ENCODE assay signal across 9 cellular contexts in genomic region chr11:61732705-61733104, GRCh38. TPM values are rescaled to one million over a fixed set of nuclear protein-coding genes. Genes with fewer than 3 reads are reported as not detected.
DNase-seq lines count a peak whose midpoint lies in the region; ATAC-seq, FAIRE-seq and TF ChIP-seq lines count a peak whose summit lies in the region.
"Had no signal": no experiment of that assay in that cellular context is flagged by ENCODE, and none has a peak within 500 bp of the region (broad histone marks: within the 10 kb centered on the region; RNA-seq: fewer than 3 reads in every experiment).

No MANE protein-coding gene starts in this region.

- no peak for FAIRE-seq in GM19239 (lab: Jason Lieb, UNC)

- 53% methylated on average over 6 of the region's 6 CpGs for WGBS in prostate gland

- H3K9ac ChIP-seq in adipocyte (ENCODE audit: low read length): peak overlapping the region; percentile 51
- H3K9ac ChIP-seq in fibroblast of lung (ENCODE audit: insufficient read depth, low read length): no peak overlapping the region
- peak overlapping the region; percentile 61 for H3K9ac ChIP-seq in neural cell (ENCODE audit: low read length)

- H4K20me1 ChIP-seq in fibroblast of lung (ENCODE audit: control insufficient read depth, extremely low read depth, insufficient read depth, low read length) (no peaks in the 10 kb centered on the region), neural cell (ENCODE audit: insufficient read depth) (no peaks in the 10 kb centered on the region)

- H3K36me3 ChIP-seq in adipocyte (ENCODE audit: control insufficient read depth, insufficient read depth, low read length, severe bottlenecking): peaks cover 5% of the 10 kb centered on the region
- H3K36me3 ChIP-seq in fibroblast of lung (ENCODE audit: control insufficient read depth, insufficient read depth, low read length): peaks cover 7% of the 10 kb centered on the region
- no peaks in the 10 kb centered on the region for H3K36me3 ChIP-seq in neural cell (ENCODE audit: insufficient read depth, low read length)
- H3K36me3 ChIP-seq in prostate gland: peaks cover 0 to 6% of the 10 kb centered on the region in 2 donors
- H3K36me3 ChIP-seq in upper lobe of right lung: no peaks in the 10 kb centered on the region

- intact Hi-C loops in prostate gland (cut with DNase I): loop anchor here (2.0 to 10.0 kb wide), 3 partner anchors 35 to 258 kb away; partner anchors contain the start of gene DAGLA
- intact Hi-C loops in upper lobe of right lung (cut with DNase I): no loop called here

- ATAC-seq in HG03039 (IDR thresholded peaks at IDR 0.05; ENCODE audit: unreplicated experiment) (no peak), upper lobe of right lung (no peak)

- H3K4me2 ChIP-seq in fibroblast of lung (ENCODE audit: extremely low read depth, insufficient read depth, low read length) (no peak overlapping the region), neural cell (ENCODE audit: low read length) (no peak overlapping the region)

- DNase-seq in AG20443 (ENCODE audit: low spot score) (peak; percentile 75), adipocyte (ENCODE audit: low read depth) (peak; percentile 10), fibroblast of lung (ENCODE audit: low read depth in 2 of 2) (peak; percentile 47 to 73), prostate gland (ENCODE audit: low spot score) (no peak), upper lobe of right lung (no peak), GM19239 (ENCODE audit: insufficient read length, low spot score) (no peak)

- H3K9me2 ChIP-seq in neural cell (ENCODE audit: insufficient read depth, low read length): no peaks in the 10 kb centered on the region

- no peak overlapping the region for H2AFZ ChIP-seq in fibroblast of lung (ENCODE audit: low read length)
- H2AFZ ChIP-seq in neural cell (ENCODE audit: low read depth, low read length): no peak overlapping the region

- H3K9me3 ChIP-seq in adipocyte (ENCODE audit: control insufficient read depth, low read length) (no peaks in the 10 kb centered on the region), fibroblast of lung (ENCODE audit: control insufficient read depth, insufficient read depth, low read depth, low read length) (no peaks in the 10 kb centered on the region), neural cell (ENCODE audit: low read length) (no peaks in the 10 kb centered on the region), prostate gland (no peaks in the 10 kb centered on the region), upper lobe of right lung (no peaks in the 10 kb centered on the region)

- TF ChIP-seq CTCF in fibroblast of lung (conservative IDR thresholded peaks at IDR 0.05 in 1 of 2, IDR thresholded peaks at IDR 0.05 in 1 of 2; ENCODE audit: low read depth in 1 of 2, low read length in 2 of 2) (no peak), neural cell (IDR thresholded peaks at IDR 0.05; ENCODE audit: poor library complexity, severe bottlenecking) (no peak), prostate gland (IDR thresholded peaks at IDR 0.05) (no peak), upper lobe of right lung (IDR thresholded peaks at IDR 0.05) (no peak)

- TF ChIP-seq EP300 in neural cell (conservative IDR thresholded peaks at IDR 0.05; ENCODE audit: poor library complexity, severe bottlenecking): no peak

- TF ChIP-seq RAD21 in neural cell (conservative IDR thresholded peaks at IDR 0.05): no peak

- TF ChIP-seq POLR2A in prostate gland (IDR thresholded peaks at IDR 0.05): no peak

- H3K4me3 ChIP-seq in adipocyte (ENCODE audit: low read length) (no peak overlapping the region), fibroblast of lung (replicated peaks in 1 of 4; ENCODE audit: control extremely low read depth in 1 of 4, insufficient read depth in 1 of 4, low read depth in 3 of 4, low read length in 4 of 4) (no peak overlapping the region), neural cell (ENCODE audit: low read length) (peak overlapping the region; percentile 38), prostate gland (no peak overlapping the region), upper lobe of right lung (no peak overlapping the region)
- H3K4me3 ChIP-seq: SK-N-MC had no signal

- H3F3A ChIP-seq in neural cell (ENCODE audit: insufficient read depth, low read length, poor library complexity, severe bottlenecking): no peaks in the 10 kb centered on the region

- H3K79me2 ChIP-seq in fibroblast of lung (ENCODE audit: control insufficient read depth, insufficient read depth, low read length) (no peaks in the 10 kb centered on the region), neural cell (replicated peaks; ENCODE audit: insufficient read depth, low read length) (no peaks in the 10 kb centered on the region)

- H3K27ac ChIP-seq in fibroblast of lung (ENCODE audit: insufficient read depth, low read length) (peak overlapping the region; percentile 63), neural cell (ENCODE audit: low read length) (peak overlapping the region; percentile 81), prostate gland (peak overlapping the region in 1 of 2 donors; percentile 36), upper lobe of right lung (no peak overlapping the region)
- H3K27ac ChIP-seq: SK-N-MC had no signal

- peaks cover 20% of the 10 kb centered on the region for H3K4me1 ChIP-seq in adipocyte (ENCODE audit: control insufficient read depth, insufficient read depth, low read length)
- peaks cover 9% of the 10 kb centered on the region for H3K4me1 ChIP-seq in fibroblast of lung (ENCODE audit: control insufficient read depth, extremely low read depth, insufficient read depth, low read length)
- no peaks in the 10 kb centered on the region for H3K4me1 ChIP-seq in prostate gland (replicated peaks)
- H3K4me1 ChIP-seq in upper lobe of right lung: peaks cover 8% of the 10 kb centered on the region

- H3K27me3 ChIP-seq in adipocyte (replicated peaks; ENCODE audit: control insufficient read depth, insufficient read depth, low read length) (no peaks in the 10 kb centered on the region), fibroblast of lung (ENCODE audit: control insufficient read depth, insufficient read depth, low read length) (no peaks in the 10 kb centered on the region), neural cell (ENCODE audit: insufficient read depth, low read depth, low read length) (no peaks in the 10 kb centered on the region), prostate gland (replicated peaks; ENCODE audit: insufficient read depth) (no peaks in the 10 kb centered on the region), upper lobe of right lung (no peaks in the 10 kb centered on the region)

TF ChIP-seq in neural cell, 6 proteins besides CTCF, POLR2A, EP300 and RAD21:
- no peak for TF ChIP-seq MXI1 (conservative IDR thresholded peaks at IDR 0.05; ENCODE audit: poor library complexity, severe bottlenecking)
- no peak for TF ChIP-seq POLR2AphosphoS5 (IDR thresholded peaks at IDR 0.05)
- TF ChIP-seq SMC3 (conservative IDR thresholded peaks at IDR 0.05; ENCODE audit: poor library complexity): no peak
- TF ChIP-seq EZH2 (IDR thresholded peaks at IDR 0.05; ENCODE audit: borderline replicate concordance, insufficient read depth, low read length, poor library complexity, severe bottlenecking): no peak
- TF ChIP-seq TAF1 (IDR thresholded peaks at IDR 0.05; ENCODE audit: low read depth): no peak
- TF ChIP-seq, protein P1, sequence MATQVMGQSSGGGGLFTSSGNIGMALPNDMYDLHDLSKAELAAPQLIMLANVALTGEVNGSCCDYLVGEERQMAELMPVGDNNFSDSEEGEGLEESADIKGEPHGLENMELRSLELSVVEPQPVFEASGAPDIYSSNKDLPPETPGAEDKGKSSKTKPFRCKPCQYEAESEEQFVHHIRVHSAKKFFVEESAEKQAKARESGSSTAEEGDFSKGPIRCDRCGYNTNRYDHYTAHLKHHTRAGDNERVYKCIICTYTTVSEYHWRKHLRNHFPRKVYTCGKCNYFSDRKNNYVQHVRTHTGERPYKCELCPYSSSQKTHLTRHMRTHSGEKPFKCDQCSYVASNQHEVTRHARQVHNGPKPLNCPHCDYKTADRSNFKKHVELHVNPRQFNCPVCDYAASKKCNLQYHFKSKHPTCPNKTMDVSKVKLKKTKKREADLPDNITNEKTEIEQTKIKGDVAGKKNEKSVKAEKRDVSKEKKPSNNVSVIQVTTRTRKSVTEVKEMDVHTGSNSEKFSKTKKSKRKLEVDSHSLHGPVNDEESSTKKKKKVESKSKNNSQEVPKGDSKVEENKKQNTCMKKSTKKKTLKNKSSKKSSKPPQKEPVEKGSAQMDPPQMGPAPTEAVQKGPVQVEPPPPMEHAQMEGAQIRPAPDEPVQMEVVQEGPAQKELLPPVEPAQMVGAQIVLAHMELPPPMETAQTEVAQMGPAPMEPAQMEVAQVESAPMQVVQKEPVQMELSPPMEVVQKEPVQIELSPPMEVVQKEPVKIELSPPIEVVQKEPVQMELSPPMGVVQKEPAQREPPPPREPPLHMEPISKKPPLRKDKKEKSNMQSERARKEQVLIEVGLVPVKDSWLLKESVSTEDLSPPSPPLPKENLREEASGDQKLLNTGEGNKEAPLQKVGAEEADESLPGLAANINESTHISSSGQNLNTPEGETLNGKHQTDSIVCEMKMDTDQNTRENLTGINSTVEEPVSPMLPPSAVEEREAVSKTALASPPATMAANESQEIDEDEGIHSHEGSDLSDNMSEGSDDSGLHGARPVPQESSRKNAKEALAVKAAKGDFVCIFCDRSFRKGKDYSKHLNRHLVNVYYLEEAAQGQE (IDR thresholded peaks at IDR 0.05; ENCODE audit: borderline replicate concordance): no peak

RNA-seq across cellular contexts. Expression of gene MYRF, which starts 19.7 kb away (rescaled TPM):
- total RNA-seq in fibroblast of lung (under 0.01 and 0.17 TPM in 2 replicates), prostate gland (1 to 10 TPM in 1 of 2 donors, under 1 TPM in 1; 0.77 to 3.4 TPM), upper lobe of right lung (62.6 TPM)
- polyA plus RNA-seq in fibroblast of lung (0.10 and 0.11 TPM in 2 replicates), neural cell (0.16 and 0.86 TPM in 2 replicates)
- 0.27 and 0.28 TPM in 2 replicates for polyA plus RNA-seq in fibroblast of lung (2012)
- polyA minus RNA-seq in fibroblast of lung (ENCODE audit: low replicate concordance) (0.30 and 0.67 TPM in 2 replicates), neural cell (0.46 TPM in 1 of 2 replicates, not detected in the other)

RNA-seq across cellular contexts. Expression of gene DAGLA, which starts 52.5 kb away (rescaled TPM):
- total RNA-seq in fibroblast of lung (1.3 and 2.0 TPM in 2 replicates), prostate gland (10 to 100 TPM; 10.8 to 12.2 TPM), upper lobe of right lung (6.0 TPM)
- polyA plus RNA-seq in fibroblast of lung (1.00 and 1.4 TPM in 2 replicates), neural cell (4.5 and 5.7 TPM in 2 replicates)
- 1.8 and 2.6 TPM in 2 replicates for polyA plus RNA-seq in fibroblast of lung (2012)
- polyA minus RNA-seq in fibroblast of lung (ENCODE audit: low replicate concordance) (5.5 and 9.5 TPM in 2 replicates), neural cell (9.7 and 12.4 TPM in 2 replicates)

RNA-seq across cellular contexts. Expression of gene TMEM258, which starts 59.7 kb away (rescaled TPM):
- 118 and 173 TPM in 2 replicates for total RNA-seq in fibroblast of lung
- 245 and 281 TPM in 2 replicates for polyA plus RNA-seq in fibroblast of lung
- polyA plus RNA-seq in fibroblast of lung (2012): 362 and 389 TPM in 2 replicates
- polyA minus RNA-seq in fibroblast of lung (ENCODE audit: low replicate concordance): 139 and 220 TPM in 2 replicates
- polyA plus RNA-seq in neural cell: 134 and 141 TPM in 2 replicates
- 27.8 and 35.9 TPM in 2 replicates for polyA minus RNA-seq in neural cell
- total RNA-seq in prostate gland: 10 to 100 TPM; 34.8 to 82.9 TPM
- total RNA-seq in upper lobe of right lung: 94.0 TPM

Comparison
In these comparisons a context has a peak if more than half of its experiments do, and no peak if none do; other contexts are left out.
1. DNase-seq: peak in AG20443 (single experiment), adipocyte (single experiment) and fibroblast of lung (2 of 2); none in prostate gland (single experiment), upper lobe of right lung (single experiment) and GM19239 (single experiment).
2. RNA of gene MYRF, which starts 19.7 kb away (total RNA-seq): 62.6 TPM in upper lobe of right lung (single experiment); 0.77 to 3.4 TPM in prostate gland and under 0.01 to 0.17 TPM in fibroblast of lung; every median in the first group is over 10 times any median in the second.